ENCODE assay signal across 11 cellular contexts in the genomic region with DNA sequence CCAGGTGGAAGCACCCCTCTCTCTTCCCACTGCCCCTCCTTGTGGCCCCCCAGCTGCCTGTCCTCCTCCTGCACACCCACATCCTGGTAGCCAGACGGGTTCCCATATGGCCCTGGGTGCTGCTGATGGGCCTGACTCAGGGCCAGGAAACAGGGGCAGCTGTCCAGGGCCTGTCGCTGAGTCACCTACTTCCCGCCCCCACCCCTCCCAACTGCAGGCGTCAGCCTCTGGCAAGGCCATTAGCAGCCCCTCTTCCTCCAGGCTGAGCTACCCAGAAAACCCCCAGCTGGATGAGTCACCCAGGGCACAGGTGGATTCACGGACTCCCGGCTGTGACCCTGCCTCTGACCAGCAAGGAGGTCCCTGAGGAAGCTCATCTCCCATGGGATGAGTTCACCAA. TPM values are rescaled to one million over a fixed set of nuclear protein-coding genes. Genes with fewer than 3 reads are reported as not detected.
DNase-seq lines count a peak whose midpoint lies in the region; ATAC-seq and TF ChIP-seq lines count a peak whose summit lies in the region.
"Had no signal": no experiment of that assay in that cellular context is flagged by ENCODE, and none has a peak within 500 bp of the region (broad histone marks: within the 10 kb centered on the region; RNA-seq: fewer than 3 reads in every experiment).

No MANE protein-coding gene starts in this region.

- ATAC-seq in foreskin keratinocyte = peak; percentile 62
- ATAC-seq in GM18498 (IDR thresholded peaks at IDR 0.05; ENCODE audit: unreplicated experiment) = no peak
- ATAC-seq in stimulated activated memory B cell treated with anti-CD40 and anti-IgM and Interleukin-4, amounts not matched to agents 10 μg/mL and 1 μg/mL and 100 μg/mL, for 72 hours = no peak
- ATAC-seq: activated T-cell treated with anti-CD3 and anti-CD28 coated beads, Interleukin-2, amount 50 U/mL, for 72 hours had no signal

- peaks cover 29% of the 10 kb centered on the region for H3K27me3 Mint-ChIP-seq in stimulated activated memory B cell treated with anti-CD40 and anti-IgM and Interleukin-4, amounts not matched to agents 10 μg/mL and 1 μg/mL and 100 μg/mL, for 72 hours

- no peaks in the 10 kb centered on the region for H3K9me3 ChIP-seq in SK-N-SH

- H3F3A ChIP-seq in SK-N-SH (replicated peaks; ENCODE audit: insufficient read depth) = no peaks in the 10 kb centered on the region

- 0% methylated on average over 2 of the region's 6 CpGs for WGBS in SK-N-SH (ENCODE audit: low lambda C conversion rate)

- no peak overlapping the region for H3K4me3 Mint-ChIP-seq in stimulated activated memory B cell treated with anti-CD40 and anti-IgM and Interleukin-4, amounts not matched to agents 10 μg/mL and 1 μg/mL and 100 μg/mL, for 72 hours
- H3K4me3 Mint-ChIP-seq: activated T-cell treated with anti-CD3 and anti-CD28 coated beads, Interleukin-2, amount 50 U/mL, for 72 hours had no signal

- H3K36me3 ChIP-seq in SK-N-SH (replicated peaks in 1 of 2; ENCODE audit: control insufficient read depth in 1 of 2, insufficient read depth in 2 of 2, low read length in 1 of 2) = no peaks in the 10 kb centered on the region

- no peaks in the 10 kb centered on the region for H3K79me2 ChIP-seq in SK-N-SH (ENCODE audit: insufficient read depth)

- no peaks in the 10 kb centered on the region for H3K4me1 Mint-ChIP-seq in stimulated activated memory B cell treated with anti-CD40 and anti-IgM and Interleukin-4, amounts not matched to agents 10 μg/mL and 1 μg/mL and 100 μg/mL, for 72 hours

- peak; percentile 68 to 75; a peak in 3 of 4 replicates for TF ChIP-seq EP300 in SK-N-SH (IDR thresholded peaks at IDR 0.05; ENCODE audit: borderline replicate concordance in 1 of 2, low read depth in 1 of 2, low read length in 1 of 2)

- H3K9me3 Mint-ChIP-seq in stimulated activated memory B cell treated with anti-CD40 and anti-IgM and Interleukin-4, amounts not matched to agents 10 μg/mL and 1 μg/mL and 100 μg/mL, for 72 hours = no peaks in the 10 kb centered on the region
- H3K9me3 Mint-ChIP-seq: activated T-cell treated with anti-CD3 and anti-CD28 coated beads, Interleukin-2, amount 50 U/mL, for 72 hours had no signal

- DNase-seq in NCI-H146 (lab: John Stamatoyannopoulos, UW) = peak; percentile 10
- no peak for DNase-seq in NCI-H146 treated with DMSO at 0.1 percent for 48 hours (lab: John Stamatoyannopoulos, UW; ENCODE audit: unreplicated experiment)
- peak; percentile 83 for DNase-seq in SK-N-SH
- peak in 1 of 2 donors; percentile 43 for DNase-seq in foreskin keratinocyte
- peak; percentile 29 for DNase-seq in smooth muscle cell of the brain vasculature (ENCODE audit: low read depth, low spot score)
- no peak for DNase-seq in NCI-H2029 (lab: John Stamatoyannopoulos, UW)
- DNase-seq: activated T-cell treated with anti-CD3 and anti-CD28 coated beads, Interleukin-2, amount 50 U/mL, for 72 hours; kidney; NCI-H1048 had no signal

- POLR2A ChIA-PET in SK-N-SH (lab: Yijun Ruan, JAX) = interaction anchor here (0.7 to 1.0 kb wide), 2 partner anchors 14 to 15 kb away, joined by 3 to 4 read pairs; no protein-coding TSS in a partner anchor

- H3K9me2 ChIP-seq in SK-N-SH = no peaks in the 10 kb centered on the region

- H3K4me1 ChIP-seq in SK-N-SH (ENCODE audit: control insufficient read depth in 1 of 2, insufficient read depth in 2 of 2, low read depth in 1 of 2, low read length in 1 of 2) (peaks cover 0 to 11% of the 10 kb centered on the region in 2 experiments; a peak in 1 of 4 replicates), foreskin keratinocyte (no peaks in the 10 kb centered on the region)

- no peak overlapping the region for H3K9ac ChIP-seq in SK-N-SH

- no peak for TF ChIP-seq RAD21 in SK-N-SH (IDR thresholded peaks at IDR 0.05; ENCODE audit: low read length)

- no peak overlapping the region for H2AFZ ChIP-seq in SK-N-SH (ENCODE audit: low read depth)

- H3K27ac ChIP-seq in SK-N-SH (ENCODE audit: low read depth in 2 of 2, low read length in 1 of 2) = peak overlapping the region in 1 of 2 experiments; percentile 13; a peak in 2 of 4 replicates
- no peak overlapping the region for H3K27ac ChIP-seq in foreskin keratinocyte

- H3K27ac Mint-ChIP-seq in stimulated activated memory B cell treated with anti-CD40 and anti-IgM and Interleukin-4, amounts not matched to agents 10 μg/mL and 1 μg/mL and 100 μg/mL, for 72 hours = no peak overlapping the region
- H3K27ac Mint-ChIP-seq: activated T-cell treated with anti-CD3 and anti-CD28 coated beads, Interleukin-2, amount 50 U/mL, for 72 hours had no signal

- CTCF ChIA-PET in SK-N-SH (lab: Yijun Ruan, JAX) = interaction anchor here (0.9 to 1.7 kb wide), 7 partner anchors 9 to 71 kb away, joined by 3 to 6 read pairs (median 4); no protein-coding TSS in a partner anchor

- H3K27me3 ChIP-seq in SK-N-SH (ENCODE audit: insufficient read depth) (peaks cover 5% of the 10 kb centered on the region; the same call in 1 of the 2 replicates), foreskin keratinocyte (peaks cover 6% of the 10 kb centered on the region)

- H3K4me3 ChIP-seq in SK-N-SH (ENCODE audit: low read depth in 2 of 2, low read length in 1 of 2) = no peak overlapping the region

- TF ChIP-seq CTCF in SK-N-SH (IDR thresholded peaks at IDR 0.05) = no peak
- TF ChIP-seq CTCF in foreskin keratinocyte (conservative IDR thresholded peaks at IDR 0.05) = no peak

- H4K20me1 ChIP-seq in SK-N-SH (ENCODE audit: insufficient read depth) = no peaks in the 10 kb centered on the region

- no peaks in the 10 kb centered on the region for H3K36me3 Mint-ChIP-seq in stimulated activated memory B cell treated with anti-CD40 and anti-IgM and Interleukin-4, amounts not matched to agents 10 μg/mL and 1 μg/mL and 100 μg/mL, for 72 hours

- peak overlapping the region; percentile 15; the same call in 1 of the 2 replicates for H3K4me2 ChIP-seq in SK-N-SH

TF ChIP-seq in SK-N-SH, 30 proteins besides CTCF, POLR2A, EP300 and RAD21 (continues in another document):
- TF ChIP-seq YY1 (IDR thresholded peaks at IDR 0.05; ENCODE audit: low read depth) (no peak), MXI1 (IDR thresholded peaks at IDR 0.05; ENCODE audit: low read depth, low read length) (no peak), SMC3 (IDR thresholded peaks at IDR 0.05; ENCODE audit: low read depth, low read length) (no peak), NRF1 (IDR thresholded peaks at IDR 0.05; ENCODE audit: low read depth, low read length) (no peak), FOXM1 (IDR thresholded peaks at IDR 0.05; ENCODE audit: low read depth) (no peak), GATA2 (CRISPR knock-in tag; IDR thresholded peaks at IDR 0.05) (no peak), TEAD4 (IDR thresholded peaks at IDR 0.05; ENCODE audit: borderline replicate concordance, insufficient read depth) (0 out of 2 replicates have a peak, but pooled peaks have one; percentile 41), RCOR1 (IDR thresholded peaks at IDR 0.05; ENCODE audit: low read length) (no peak), ELF1 (IDR thresholded peaks at IDR 0.05) (no peak), EZH2phosphoT487 (IDR thresholded peaks at IDR 0.05; ENCODE audit: borderline replicate concordance, low read depth) (no peak), RFX5 (IDR thresholded peaks at IDR 0.05; ENCODE audit: low read length) (no peak), GABPA (IDR thresholded peaks at IDR 0.05; ENCODE audit: low read depth) (no peak)
- TF ChIP-seq, protein P1, sequence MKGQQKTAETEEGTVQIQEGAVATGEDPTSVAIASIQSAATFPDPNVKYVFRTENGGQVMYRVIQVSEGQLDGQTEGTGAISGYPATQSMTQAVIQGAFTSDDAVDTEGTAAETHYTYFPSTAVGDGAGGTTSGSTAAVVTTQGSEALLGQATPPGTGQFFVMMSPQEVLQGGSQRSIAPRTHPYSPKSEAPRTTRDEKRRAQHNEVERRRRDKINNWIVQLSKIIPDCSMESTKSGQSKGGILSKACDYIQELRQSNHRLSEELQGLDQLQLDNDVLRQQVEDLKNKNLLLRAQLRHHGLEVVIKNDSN (IDR thresholded peaks at IDR 0.05; ENCODE audit: borderline replicate concordance, low read depth) = no peak
- TF ChIP-seq, protein P2, sequence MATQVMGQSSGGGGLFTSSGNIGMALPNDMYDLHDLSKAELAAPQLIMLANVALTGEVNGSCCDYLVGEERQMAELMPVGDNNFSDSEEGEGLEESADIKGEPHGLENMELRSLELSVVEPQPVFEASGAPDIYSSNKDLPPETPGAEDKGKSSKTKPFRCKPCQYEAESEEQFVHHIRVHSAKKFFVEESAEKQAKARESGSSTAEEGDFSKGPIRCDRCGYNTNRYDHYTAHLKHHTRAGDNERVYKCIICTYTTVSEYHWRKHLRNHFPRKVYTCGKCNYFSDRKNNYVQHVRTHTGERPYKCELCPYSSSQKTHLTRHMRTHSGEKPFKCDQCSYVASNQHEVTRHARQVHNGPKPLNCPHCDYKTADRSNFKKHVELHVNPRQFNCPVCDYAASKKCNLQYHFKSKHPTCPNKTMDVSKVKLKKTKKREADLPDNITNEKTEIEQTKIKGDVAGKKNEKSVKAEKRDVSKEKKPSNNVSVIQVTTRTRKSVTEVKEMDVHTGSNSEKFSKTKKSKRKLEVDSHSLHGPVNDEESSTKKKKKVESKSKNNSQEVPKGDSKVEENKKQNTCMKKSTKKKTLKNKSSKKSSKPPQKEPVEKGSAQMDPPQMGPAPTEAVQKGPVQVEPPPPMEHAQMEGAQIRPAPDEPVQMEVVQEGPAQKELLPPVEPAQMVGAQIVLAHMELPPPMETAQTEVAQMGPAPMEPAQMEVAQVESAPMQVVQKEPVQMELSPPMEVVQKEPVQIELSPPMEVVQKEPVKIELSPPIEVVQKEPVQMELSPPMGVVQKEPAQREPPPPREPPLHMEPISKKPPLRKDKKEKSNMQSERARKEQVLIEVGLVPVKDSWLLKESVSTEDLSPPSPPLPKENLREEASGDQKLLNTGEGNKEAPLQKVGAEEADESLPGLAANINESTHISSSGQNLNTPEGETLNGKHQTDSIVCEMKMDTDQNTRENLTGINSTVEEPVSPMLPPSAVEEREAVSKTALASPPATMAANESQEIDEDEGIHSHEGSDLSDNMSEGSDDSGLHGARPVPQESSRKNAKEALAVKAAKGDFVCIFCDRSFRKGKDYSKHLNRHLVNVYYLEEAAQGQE (IDR thresholded peaks at IDR 0.05; ENCODE audit: low read depth, low read length) = peak; percentile 59; the same call in 1 of the 2 replicates

RNA-seq across cellular contexts. Expression of gene GAL, which starts 6.9 kb away (rescaled TPM):
- 1.6 and 1.8 TPM in 2 replicates for polyA plus RNA-seq in SK-N-SH (2012; rRNA removed)
- 2.0 and 2.5 TPM in 2 replicates for polyA plus RNA-seq in SK-N-SH (2012; cell fraction: cytosol; rRNA removed)
- 0.44 and 1.1 TPM in 2 replicates for polyA plus RNA-seq in SK-N-SH (2012; cell fraction: nucleus; rRNA removed)
- 1.3 and 1.6 TPM in 2 replicates for total RNA-seq in foreskin keratinocyte
- polyA plus RNA-seq in foreskin keratinocyte = 3.1 and 3.2 TPM in 2 replicates

Comparison
In these comparisons a context has a peak if more than half of its experiments do, and no peak if none do; other contexts are left out.
1. DNase-seq: peak in NCI-H146 (single experiment), SK-N-SH (single experiment) and smooth muscle cell of the brain vasculature (single experiment); none in NCI-H146 treated with DMSO at 0.1 percent for 48 hours (single experiment) and NCI-H2029 (single experiment).